In genomic region chr3:58210761-58211477, GRCh38 we compare ENCODE assay signal across 27 cellular contexts. TPM values are rescaled to one million over a fixed set of nuclear protein-coding genes. Genes with fewer than 3 reads are reported as not detected.
DNase-seq lines count a peak whose midpoint lies in the region; ATAC-seq and TF ChIP-seq lines count a peak whose summit lies in the region.
"Had no signal": no experiment of that assay in that cellular context is flagged by ENCODE, and none has a peak within 500 bp of the region (broad histone marks: within the 10 kb centered on the region; RNA-seq: fewer than 3 reads in every experiment).

Gene DNASE1L3, minus strand, starts transcription at chr3:58210972. Its CDS starts 66 bp downstream, at chr3:58210906.

- no peaks in the 10 kb centered on the region for H4K20me1 ChIP-seq in hepatocyte (ENCODE audit: insufficient read depth, poor library complexity, severe bottlenecking)

- intact Hi-C loops in adrenal gland (cut with DNase I) = no loop called here

- TF ChIP-seq POLR2A in adrenal gland (IDR thresholded peaks at IDR 0.05) (no peak), gastroesophageal sphincter (IDR thresholded peaks at IDR 0.05) (no peak)

- no peak for TF ChIP-seq EP300 in gastroesophageal sphincter (IDR thresholded peaks at IDR 0.05)

- ATAC-seq in CD4-positive, CD25-positive, alpha-beta regulatory T cell (ENCODE audit: low read depth in 2 of 2) = no peak
- ATAC-seq in gastroesophageal sphincter = peak; percentile 34
- ATAC-seq: activated naive CD8-positive, alpha-beta T cell treated with anti-CD3 and anti-CD28 coated beads, Interleukin-2, amount 50 U/mL, for 24 hours; K562; natural killer cell; psoas muscle had no signal

- H3K4me2 ChIP-seq in hepatocyte = no peak within 1 kb of the TSS

- H2AFZ ChIP-seq in hepatocyte = no peak within 1 kb of the TSS

- H3K4me3 Mint-ChIP-seq in CD4-positive, CD25-positive, alpha-beta regulatory T cell = no peak within 1 kb of the TSS
- no peak within 1 kb of the TSS for H3K4me3 Mint-ChIP-seq in progenitor cell of endocrine pancreas (ENCODE audit: low read depth)
- H3K4me3 Mint-ChIP-seq: activated naive CD8-positive, alpha-beta T cell treated with anti-CD3 and anti-CD28 coated beads, Interleukin-2, amount 50 U/mL, for 24 hours; activated T-helper 1 cell treated with anti-CD3 and anti-CD28 coated beads, Interleukin-12 subunit alpha, Interleukin-12 subunit beta, Interleukin-2, Interleukin-4 antibody, amounts not matched to agents 30 ng/mL and 10 ng/mL and 1 ng/mL, durations not matched to agents 14 hours and 24 hours and 36 hours; CD8-positive, alpha-beta memory T cell; natural killer cell had no signal

- H3K27ac Mint-ChIP-seq in CD4-positive, CD25-positive, alpha-beta regulatory T cell = peak within 1 kb of the TSS in 2 of 3 donors; percentile 50 to 63
- peak within 1 kb of the TSS; percentile 33 for H3K27ac Mint-ChIP-seq in progenitor cell of endocrine pancreas
- H3K27ac Mint-ChIP-seq: activated naive CD8-positive, alpha-beta T cell treated with anti-CD3 and anti-CD28 coated beads, Interleukin-2, amount 50 U/mL, for 24 hours; activated T-helper 1 cell treated with anti-CD3 and anti-CD28 coated beads, Interleukin-12 subunit alpha, Interleukin-12 subunit beta, Interleukin-2, Interleukin-4 antibody, amounts not matched to agents 30 ng/mL and 10 ng/mL and 1 ng/mL, durations not matched to agents 14 hours and 24 hours and 36 hours; CD8-positive, alpha-beta memory T cell; natural killer cell had no signal

- H3K79me2 ChIP-seq in hepatocyte = no peaks in the 10 kb centered on the region

- no peaks in the 10 kb centered on the region for H3K36me3 Mint-ChIP-seq in CD4-positive, CD25-positive, alpha-beta regulatory T cell
- H3K36me3 Mint-ChIP-seq in progenitor cell of endocrine pancreas (ENCODE audit: insufficient read depth) = no peaks in the 10 kb centered on the region
- H3K36me3 Mint-ChIP-seq: CD8-positive, alpha-beta memory T cell; natural killer cell had no signal

- H3K27ac ChIP-seq in CD4-positive, CD25-positive, alpha-beta regulatory T cell (ENCODE audit: insufficient read depth, low read length, poor library complexity, severe bottlenecking) = no peak within 1 kb of the TSS
- H3K27ac ChIP-seq in adrenal gland (peak within 1 kb of the TSS in 2 of 5 donors; percentile 12 to 54), gastroesophageal sphincter (no peak within 1 kb of the TSS), hepatocyte (no peak within 1 kb of the TSS)
- H3K27ac ChIP-seq: psoas muscle, SK-N-MC, thoracic aorta had no signal

- H3K27me3 Mint-ChIP-seq in CD4-positive, CD25-positive, alpha-beta regulatory T cell = peaks cover 15% of the 10 kb centered on the region
- peaks cover 13% of the 10 kb centered on the region for H3K27me3 Mint-ChIP-seq in progenitor cell of endocrine pancreas
- H3K27me3 Mint-ChIP-seq: activated naive CD8-positive, alpha-beta T cell treated with anti-CD3 and anti-CD28 coated beads, Interleukin-2, amount 50 U/mL, for 24 hours had no signal

- no peaks in the 10 kb centered on the region for H3K9me2 ChIP-seq in hepatocyte (replicated peaks; ENCODE audit: insufficient read depth)

- peaks cover 0 to 3% (median 0%) of the 10 kb centered on the region in 7 donors for H3K9me3 Mint-ChIP-seq in CD4-positive, CD25-positive, alpha-beta regulatory T cell
- no peaks in the 10 kb centered on the region for H3K9me3 Mint-ChIP-seq in progenitor cell of endocrine pancreas (ENCODE audit: low read depth)
- H3K9me3 Mint-ChIP-seq: activated naive CD8-positive, alpha-beta T cell treated with anti-CD3 and anti-CD28 coated beads, Interleukin-2, amount 50 U/mL, for 24 hours; activated T-helper 1 cell treated with anti-CD3 and anti-CD28 coated beads, Interleukin-12 subunit alpha, Interleukin-12 subunit beta, Interleukin-2, Interleukin-4 antibody, amounts not matched to agents 30 ng/mL and 10 ng/mL and 1 ng/mL, durations not matched to agents 14 hours and 24 hours and 36 hours; CD8-positive, alpha-beta memory T cell; natural killer cell had no signal

- no peak for DNase-seq in CD4-positive, CD25-positive, alpha-beta regulatory T cell
- DNase-seq in adrenal gland (peak in 3 of 7 donors; percentile 16 to 62 (median 43)), progenitor cell of endocrine pancreas (ENCODE audit: low spot score, unreplicated experiment) (no peak), hepatocyte (ENCODE audit: low spot score) (no peak), AG20443 (ENCODE audit: low spot score) (no peak), NCI-H146 (lab: John Stamatoyannopoulos, UW) (no peak), H4 (ENCODE audit: low spot score) (no peak)
- DNase-seq: activated CD4-positive, CD25-positive, alpha-beta regulatory T cell treated with anti-CD3 and anti-CD28 coated beads, Interleukin-2, amount 50 U/mL, for 72 hours; activated naive CD8-positive, alpha-beta T cell treated with anti-CD3 and anti-CD28 coated beads, Interleukin-2, amount 50 U/mL, for 24 hours; CD8-positive, alpha-beta memory T cell; DMS53; MV-4-11; natural killer cell; NCI-H2029; NCI-H446 treated with DMSO at 0.1 percent for 48 hours; NK-92 treated with Interleukin-12 subunit alpha and Interleukin-12 subunit beta, amount 100 ng/mL, for 24 hours; psoas muscle; T-helper 9 cell had no signal

- no peaks in the 10 kb centered on the region for H3K4me1 ChIP-seq in CD4-positive, CD25-positive, alpha-beta regulatory T cell (ENCODE audit: control insufficient read depth, insufficient read depth, low read length, poor library complexity, severe bottlenecking)
- no peaks in the 10 kb centered on the region for H3K4me1 ChIP-seq in adrenal gland (replicated peaks in 1 of 2)
- no peaks in the 10 kb centered on the region for H3K4me1 ChIP-seq in gastroesophageal sphincter
- H3K4me1 ChIP-seq in hepatocyte (ENCODE audit: insufficient read depth) = peaks cover 7% of the 10 kb centered on the region
- H3K4me1 ChIP-seq: breast epithelium, psoas muscle had no signal

- peaks cover 0 to 6% (median 4%) of the 10 kb centered on the region in 4 donors for H3K4me1 Mint-ChIP-seq in CD4-positive, CD25-positive, alpha-beta regulatory T cell
- peaks cover 3% of the 10 kb centered on the region for H3K4me1 Mint-ChIP-seq in progenitor cell of endocrine pancreas (ENCODE audit: low read depth)

- TF ChIP-seq CTCF in adrenal gland (IDR thresholded peaks at IDR 0.05) (no peak), gastroesophageal sphincter (IDR thresholded peaks at IDR 0.05) (no peak), progenitor cell of endocrine pancreas (IDR thresholded peaks at IDR 0.05; ENCODE audit: unreplicated experiment) (no peak), hepatocyte (IDR thresholded peaks at IDR 0.05; ENCODE audit: poor library complexity) (no peak)

- no peak within 1 kb of the TSS for H3K4me3 ChIP-seq in CD4-positive, CD25-positive, alpha-beta regulatory T cell (ENCODE audit: low read depth, low read length)
- no peak within 1 kb of the TSS for H3K4me3 ChIP-seq in adrenal gland
- no peak within 1 kb of the TSS for H3K4me3 ChIP-seq in gastroesophageal sphincter
- H3K4me3 ChIP-seq in hepatocyte = no peak within 1 kb of the TSS
- H3K4me3 ChIP-seq: breast epithelium, K562, lung, psoas muscle, SK-N-MC, thoracic aorta had no signal

- 59 to 74% (median 70%) methylated on average over 11 to 14 of the region's 14 CpGs for WGBS in adrenal gland, 4 donors
- 80 to 83% methylated on average over 4 to 5 of the region's 14 CpGs for WGBS in gastroesophageal sphincter (ENCODE audit: low coverage in 1 of 2), 2 donors
- 81% methylated on average over 14 of the region's 14 CpGs for WGBS in hepatocyte (ENCODE audit: low lambda C conversion rate, missing lambda C conversion rate)

- no peaks in the 10 kb centered on the region for H3K9me3 ChIP-seq in CD4-positive, CD25-positive, alpha-beta regulatory T cell (ENCODE audit: control insufficient read depth in 2 of 2, low read length in 2 of 2)
- no peaks in the 10 kb centered on the region for H3K9me3 ChIP-seq in adrenal gland (replicated peaks in 1 of 3)
- no peaks in the 10 kb centered on the region for H3K9me3 ChIP-seq in gastroesophageal sphincter
- no peaks in the 10 kb centered on the region for H3K9me3 ChIP-seq in hepatocyte (ENCODE audit: low read depth)
- H3K9me3 ChIP-seq: breast epithelium, psoas muscle, thoracic aorta had no signal

- peaks cover 2% of the 10 kb centered on the region for H3K27me3 ChIP-seq in CD4-positive, CD25-positive, alpha-beta regulatory T cell (ENCODE audit: control insufficient read depth, insufficient read depth, low read length)
- H3K27me3 ChIP-seq in adrenal gland = no peaks in the 10 kb centered on the region
- H3K27me3 ChIP-seq in gastroesophageal sphincter = no peaks in the 10 kb centered on the region
- H3K27me3 ChIP-seq in hepatocyte = no peaks in the 10 kb centered on the region
- H3K27me3 ChIP-seq: breast epithelium had no signal

- no peaks in the 10 kb centered on the region for H3K36me3 ChIP-seq in CD4-positive, CD25-positive, alpha-beta regulatory T cell (ENCODE audit: control insufficient read depth, insufficient read depth, low read length)
- H3K36me3 ChIP-seq in adrenal gland (replicated peaks in 1 of 2) = no peaks in the 10 kb centered on the region
- H3K36me3 ChIP-seq in gastroesophageal sphincter = no peaks in the 10 kb centered on the region
- H3K36me3 ChIP-seq in hepatocyte (replicated peaks; ENCODE audit: insufficient read depth, low read depth) = no peaks in the 10 kb centered on the region
- H3K36me3 ChIP-seq: breast epithelium, thoracic aorta had no signal

RNA-seq across cellular contexts. Expression of gene DNASE1L3, which starts in this region (rescaled TPM):
- total RNA-seq in CD4-positive, CD25-positive, alpha-beta regulatory T cell = not detected
- under 1 TPM in 1 of 4 donors, not detected in 3; 0.14 TPM for polyA plus RNA-seq in CD4-positive, CD25-positive, alpha-beta regulatory T cell
- total RNA-seq in adrenal gland (10 to 100 TPM; 42.9 to 83.9 (median 58.4) TPM), gastroesophageal sphincter (1 to 10 TPM in 2 of 4 donors, under 1 TPM in 1, not detected in 1; 0.58 to 2.4 (median 1.3) TPM), progenitor cell of endocrine pancreas (not detected in 2 replicates), hepatocyte (0.48 and 0.97 TPM in 2 replicates)
- polyA plus RNA-seq in adrenal gland (10 to 100 TPM; 29.2 to 57.6 (median 46.3) TPM), hepatocyte (0.99 and 1.8 TPM in 2 replicates)
- total RNA-seq in H4 (2014; rRNA removed; shearing (Covaris generic)) = not detected in 2 replicates
- total RNA-seq: activated CD8-positive, alpha-beta memory T cell treated with anti-CD3 and anti-CD28 coated beads for 36 hours; activated T-helper 1 cell treated with anti-CD3 and anti-CD28 coated beads, Interleukin-12 subunit alpha, Interleukin-12 subunit beta, Interleukin-2, Interleukin-4 antibody, amounts not matched to agents 30 ng/mL and 10 ng/mL and 1 ng/mL, durations not matched to agents 14 hours and 24 hours and 36 hours; CD8-positive, alpha-beta memory T cell; K562 had no signal
- polyA plus RNA-seq: AG04450; CD8-positive, alpha-beta memory T cell had no signal

Comparison
In these comparisons a context has a peak if more than half of its experiments do, and no peak if none do; other contexts are left out.
1. RNA of gene DNASE1L3 (total RNA-seq): 42.9 to 83.9 TPM in adrenal gland; 0.58 to 2.4 TPM in gastroesophageal sphincter, 0.48 to 0.97 TPM in hepatocyte, not detected in CD4-positive, CD25-positive, alpha-beta regulatory T cell (single experiment), not detected in progenitor cell of endocrine pancreas and not detected in H4; every median in the first group is over 10 times any median in the second.
2. RNA of gene DNASE1L3 (polyA plus RNA-seq): 29.2 to 57.6 TPM in adrenal gland; 0.99 to 1.8 TPM in hepatocyte and 0.14 TPM in CD4-positive, CD25-positive, alpha-beta regulatory T cell; every median in the first group is over 10 times any median in the second.